15 cellular contexts compared by ENCODE assay signal in the genomic region with DNA sequence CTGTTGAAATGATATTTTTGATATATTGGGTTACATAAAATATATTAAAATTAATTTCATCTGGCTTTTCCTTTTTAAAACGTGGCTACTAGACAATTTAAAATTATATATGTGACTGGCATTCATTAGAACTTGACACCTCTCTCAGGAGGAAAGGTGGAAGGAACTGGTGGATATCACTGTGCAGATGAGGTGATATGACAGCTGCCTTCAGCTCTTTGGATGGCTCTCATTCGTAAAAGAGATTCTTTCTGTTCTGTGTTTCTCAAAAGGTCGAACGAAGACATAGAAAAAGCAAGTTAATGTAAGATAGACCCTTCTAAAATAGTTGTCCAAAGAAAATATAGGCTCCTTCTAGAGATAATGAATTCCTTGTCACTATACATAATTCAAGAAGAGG.
"Had no signal": no experiment of that assay in that cellular context is flagged by ENCODE, and none has a peak within 500 bp of the region (broad histone marks: within the 10 kb centered on the region; RNA-seq: fewer than 3 reads in every experiment).

No MANE protein-coding gene starts in this region.

- H3K36me3 ChIP-seq: neutrophil, thyroid gland had no signal

- H3K9me3 ChIP-seq: neutrophil, thyroid gland had no signal

- H3K4me3 ChIP-seq: body of pancreas, thyroid gland had no signal

- H3K27me3 ChIP-seq: body of pancreas, neutrophil, thyroid gland had no signal

- ATAC-seq: activated T-helper 17 cell treated with anti-CD3 and anti-CD28 coated beads, Interleukin-2, amount 50 U/mL, for 72 hours; naive thymus-derived CD4-positive, alpha-beta T cell; stimulated activated naive CD8-positive, alpha-beta T cell treated with anti-CD3 and anti-CD28 coated beads, Interleukin-15, Interleukin-2, amounts not matched to agents 100 U/mL and 50 U/mL, for 24 hours; T-cell had no signal

- H3K27ac ChIP-seq: neutrophil, RWPE1 had no signal

- DNase-seq: activated CD4-positive, alpha-beta T cell treated with anti-CD3 and anti-CD28 coated beads for 4 hours; activated CD8-positive, alpha-beta memory T cell treated with anti-CD3 and anti-CD28 coated beads for 24 hours; activated naive CD4-positive, alpha-beta T cell treated with anti-CD3 and anti-CD28 coated beads, Interleukin-2, amount 50 U/mL, for 16 hours; cerebellar nuclear complex; midbrain; naive thymus-derived CD4-positive, alpha-beta T cell; stimulated activated CD4-positive, alpha-beta T cell treated with anti-CD3 and anti-CD28 coated beads, Interleukin-4, amount 100 ng/mL, for 1 hour; stimulated activated CD8-positive, alpha-beta memory T cell treated with anti-CD3 and anti-CD28 coated beads, Interleukin-4, amount 100 ng/mL, for 48 hours; stimulated activated naive CD8-positive, alpha-beta T cell treated with anti-CD3 and anti-CD28 coated beads, Interleukin-15, Interleukin-2, amounts not matched to agents 100 U/mL and 50 U/mL, for 24 hours; T-cell; thyroid gland had no signal

- H3K4me1 ChIP-seq: body of pancreas had no signal
